Comparison of ENCODE assay signal across 2 cellular contexts in the genomic region with DNA sequence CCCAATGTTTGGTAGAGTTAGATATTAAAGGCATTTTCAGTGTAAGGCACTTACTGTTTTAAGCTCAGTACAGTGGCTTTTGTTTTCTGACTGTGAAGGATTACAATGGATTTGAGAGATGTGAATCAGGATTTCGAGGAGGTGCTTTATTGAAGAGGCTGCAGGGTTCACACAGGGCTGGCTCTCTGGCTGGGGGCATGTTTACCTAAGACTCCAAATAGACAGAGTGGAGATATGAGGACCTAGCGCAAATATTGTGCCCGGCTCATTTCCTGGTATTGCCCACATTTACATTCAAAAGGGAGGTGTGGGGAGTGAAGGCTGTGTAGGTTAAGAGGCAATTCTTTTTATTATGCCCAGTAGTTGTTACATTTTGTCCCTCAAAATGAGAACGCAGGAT.
TF ChIP-seq lines count a peak whose summit lies in the region.

No MANE protein-coding gene starts in this region.

TF ChIP-seq in SK-N-SH, 30 proteins besides CTCF, POLR2A, EP300 and RAD21 (continued from another document):
- TF ChIP-seq, protein P1, sequence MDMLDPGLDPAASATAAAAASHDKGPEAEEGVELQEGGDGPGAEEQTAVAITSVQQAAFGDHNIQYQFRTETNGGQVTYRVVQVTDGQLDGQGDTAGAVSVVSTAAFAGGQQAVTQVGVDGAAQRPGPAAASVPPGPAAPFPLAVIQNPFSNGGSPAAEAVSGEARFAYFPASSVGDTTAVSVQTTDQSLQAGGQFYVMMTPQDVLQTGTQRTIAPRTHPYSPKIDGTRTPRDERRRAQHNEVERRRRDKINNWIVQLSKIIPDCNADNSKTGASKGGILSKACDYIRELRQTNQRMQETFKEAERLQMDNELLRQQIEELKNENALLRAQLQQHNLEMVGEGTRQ (IDR thresholded peaks at IDR 0.05; ENCODE audit: borderline replicate concordance, low read depth, low read length): no peak
- TF ChIP-seq TCF12 (IDR thresholded peaks at IDR 0.05) (no peak), CHD2 (IDR thresholded peaks at IDR 0.05; ENCODE audit: low read length, partially characterized antibody) (no peak), FOXM1 (IDR thresholded peaks at IDR 0.05; ENCODE audit: low read depth) (no peak), MEF2A (IDR thresholded peaks at IDR 0.05; ENCODE audit: borderline replicate concordance, low read depth) (no peak), FOSL2 (IDR thresholded peaks at IDR 0.05; ENCODE audit: borderline replicate concordance, low read depth) (no peak)
- TF ChIP-seq, protein P2, sequence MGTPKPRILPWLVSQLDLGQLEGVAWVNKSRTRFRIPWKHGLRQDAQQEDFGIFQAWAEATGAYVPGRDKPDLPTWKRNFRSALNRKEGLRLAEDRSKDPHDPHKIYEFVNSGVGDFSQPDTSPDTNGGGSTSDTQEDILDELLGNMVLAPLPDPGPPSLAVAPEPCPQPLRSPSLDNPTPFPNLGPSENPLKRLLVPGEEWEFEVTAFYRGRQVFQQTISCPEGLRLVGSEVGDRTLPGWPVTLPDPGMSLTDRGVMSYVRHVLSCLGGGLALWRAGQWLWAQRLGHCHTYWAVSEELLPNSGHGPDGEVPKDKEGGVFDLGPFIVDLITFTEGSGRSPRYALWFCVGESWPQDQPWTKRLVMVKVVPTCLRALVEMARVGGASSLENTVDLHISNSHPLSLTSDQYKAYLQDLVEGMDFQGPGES (IDR thresholded peaks at IDR 0.05; ENCODE audit: low read depth, low read length): no peak
- TF ChIP-seq, protein P3, sequence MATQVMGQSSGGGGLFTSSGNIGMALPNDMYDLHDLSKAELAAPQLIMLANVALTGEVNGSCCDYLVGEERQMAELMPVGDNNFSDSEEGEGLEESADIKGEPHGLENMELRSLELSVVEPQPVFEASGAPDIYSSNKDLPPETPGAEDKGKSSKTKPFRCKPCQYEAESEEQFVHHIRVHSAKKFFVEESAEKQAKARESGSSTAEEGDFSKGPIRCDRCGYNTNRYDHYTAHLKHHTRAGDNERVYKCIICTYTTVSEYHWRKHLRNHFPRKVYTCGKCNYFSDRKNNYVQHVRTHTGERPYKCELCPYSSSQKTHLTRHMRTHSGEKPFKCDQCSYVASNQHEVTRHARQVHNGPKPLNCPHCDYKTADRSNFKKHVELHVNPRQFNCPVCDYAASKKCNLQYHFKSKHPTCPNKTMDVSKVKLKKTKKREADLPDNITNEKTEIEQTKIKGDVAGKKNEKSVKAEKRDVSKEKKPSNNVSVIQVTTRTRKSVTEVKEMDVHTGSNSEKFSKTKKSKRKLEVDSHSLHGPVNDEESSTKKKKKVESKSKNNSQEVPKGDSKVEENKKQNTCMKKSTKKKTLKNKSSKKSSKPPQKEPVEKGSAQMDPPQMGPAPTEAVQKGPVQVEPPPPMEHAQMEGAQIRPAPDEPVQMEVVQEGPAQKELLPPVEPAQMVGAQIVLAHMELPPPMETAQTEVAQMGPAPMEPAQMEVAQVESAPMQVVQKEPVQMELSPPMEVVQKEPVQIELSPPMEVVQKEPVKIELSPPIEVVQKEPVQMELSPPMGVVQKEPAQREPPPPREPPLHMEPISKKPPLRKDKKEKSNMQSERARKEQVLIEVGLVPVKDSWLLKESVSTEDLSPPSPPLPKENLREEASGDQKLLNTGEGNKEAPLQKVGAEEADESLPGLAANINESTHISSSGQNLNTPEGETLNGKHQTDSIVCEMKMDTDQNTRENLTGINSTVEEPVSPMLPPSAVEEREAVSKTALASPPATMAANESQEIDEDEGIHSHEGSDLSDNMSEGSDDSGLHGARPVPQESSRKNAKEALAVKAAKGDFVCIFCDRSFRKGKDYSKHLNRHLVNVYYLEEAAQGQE (IDR thresholded peaks at IDR 0.05; ENCODE audit: low read depth, low read length): no peak
TF ChIP-seq in SK-N-SH: peak in this region for 0.

TF ChIP-seq in SK-N-SH treated with all-trans-retinoic acid at 6 μM for 48 hours, 23 proteins besides CTCF, POLR2A, EP300 and RAD21 (continued from another document):
- TF ChIP-seq, protein P4, sequence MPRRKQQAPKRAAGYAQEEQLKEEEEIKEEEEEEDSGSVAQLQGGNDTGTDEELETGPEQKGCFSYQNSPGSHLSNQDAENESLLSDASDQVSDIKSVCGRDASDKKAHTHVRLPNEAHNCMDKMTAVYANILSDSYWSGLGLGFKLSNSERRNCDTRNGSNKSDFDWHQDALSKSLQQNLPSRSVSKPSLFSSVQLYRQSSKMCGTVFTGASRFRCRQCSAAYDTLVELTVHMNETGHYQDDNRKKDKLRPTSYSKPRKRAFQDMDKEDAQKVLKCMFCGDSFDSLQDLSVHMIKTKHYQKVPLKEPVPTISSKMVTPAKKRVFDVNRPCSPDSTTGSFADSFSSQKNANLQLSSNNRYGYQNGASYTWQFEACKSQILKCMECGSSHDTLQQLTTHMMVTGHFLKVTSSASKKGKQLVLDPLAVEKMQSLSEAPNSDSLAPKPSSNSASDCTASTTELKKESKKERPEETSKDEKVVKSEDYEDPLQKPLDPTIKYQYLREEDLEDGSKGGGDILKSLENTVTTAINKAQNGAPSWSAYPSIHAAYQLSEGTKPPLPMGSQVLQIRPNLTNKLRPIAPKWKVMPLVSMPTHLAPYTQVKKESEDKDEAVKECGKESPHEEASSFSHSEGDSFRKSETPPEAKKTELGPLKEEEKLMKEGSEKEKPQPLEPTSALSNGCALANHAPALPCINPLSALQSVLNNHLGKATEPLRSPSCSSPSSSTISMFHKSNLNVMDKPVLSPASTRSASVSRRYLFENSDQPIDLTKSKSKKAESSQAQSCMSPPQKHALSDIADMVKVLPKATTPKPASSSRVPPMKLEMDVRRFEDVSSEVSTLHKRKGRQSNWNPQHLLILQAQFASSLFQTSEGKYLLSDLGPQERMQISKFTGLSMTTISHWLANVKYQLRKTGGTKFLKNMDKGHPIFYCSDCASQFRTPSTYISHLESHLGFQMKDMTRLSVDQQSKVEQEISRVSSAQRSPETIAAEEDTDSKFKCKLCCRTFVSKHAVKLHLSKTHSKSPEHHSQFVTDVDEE (CRISPR knock-in tag; IDR thresholded peaks at IDR 0.05): no peak
- TF ChIP-seq, protein P5, sequence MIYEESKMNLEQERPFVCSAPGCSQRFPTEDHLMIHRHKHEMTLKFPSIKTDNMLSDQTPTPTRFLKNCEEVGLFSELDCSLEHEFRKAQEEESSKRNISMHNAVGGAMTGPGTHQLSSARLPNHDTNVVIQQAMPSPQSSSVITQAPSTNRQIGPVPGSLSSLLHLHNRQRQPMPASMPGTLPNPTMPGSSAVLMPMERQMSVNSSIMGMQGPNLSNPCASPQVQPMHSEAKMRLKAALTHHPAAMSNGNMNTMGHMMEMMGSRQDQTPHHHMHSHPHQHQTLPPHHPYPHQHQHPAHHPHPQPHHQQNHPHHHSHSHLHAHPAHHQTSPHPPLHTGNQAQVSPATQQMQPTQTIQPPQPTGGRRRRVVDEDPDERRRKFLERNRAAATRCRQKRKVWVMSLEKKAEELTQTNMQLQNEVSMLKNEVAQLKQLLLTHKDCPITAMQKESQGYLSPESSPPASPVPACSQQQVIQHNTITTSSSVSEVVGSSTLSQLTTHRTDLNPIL (CRISPR knock-in tag; IDR thresholded peaks at IDR 0.05; ENCODE audit: low read depth): no peak
